In the genomic region with DNA sequence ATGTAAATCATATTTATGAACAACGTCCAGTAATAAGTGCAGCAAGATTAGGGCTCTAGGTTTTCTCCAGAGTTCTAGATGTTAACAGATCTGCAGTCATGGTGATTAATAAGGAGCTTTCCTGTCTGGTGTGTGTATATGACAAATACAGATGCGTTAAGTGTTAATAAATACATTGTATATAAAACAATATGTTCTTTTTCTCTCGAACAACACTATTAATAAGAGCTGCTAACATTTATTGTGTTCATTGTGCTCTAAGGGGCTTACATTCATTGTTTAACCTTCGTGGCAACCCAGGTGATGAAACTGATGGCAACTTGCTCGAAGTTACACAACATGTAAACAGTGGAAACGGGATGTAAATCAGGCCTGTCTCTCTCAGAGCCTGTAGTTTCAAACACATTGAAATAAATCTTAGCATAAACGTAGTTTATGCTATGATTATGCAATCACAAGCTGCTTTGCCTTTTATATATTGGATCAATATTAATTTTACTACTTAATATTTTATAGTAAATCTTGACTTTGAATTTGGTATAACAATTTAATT, we compare ENCODE assay signal across 8 cellular contexts. TPM values are rescaled to one million over a fixed set of nuclear protein-coding genes. Genes with fewer than 3 reads are reported as not detected.
DNase-seq lines count a peak whose midpoint lies in the region; ATAC-seq and TF ChIP-seq lines count a peak whose summit lies in the region.

No MANE protein-coding gene starts in this region.

- no peak for DNase-seq in T-helper 2 cell treated with Interferon-gamma antibody and Interleukin-4, amounts not matched to agents 5 μg/mL and 100 μg/mL, for 36 hours (ENCODE audit: low spot score)
- no peak for DNase-seq in T-helper 2 cell
- peak; percentile 73 for DNase-seq in SW480 (ENCODE audit: low spot score)
- DNase-seq in right cardiac atrium: no peak
- no peak for DNase-seq in stimulated activated naive B cell treated with anti-CD40 and anti-IgM and Interleukin-4, amounts not matched to agents 10 μg/mL and 1 μg/mL and 100 μg/mL, for 72 hours
- DNase-seq in mucosa of descending colon: no peak
- no peak for DNase-seq in pons (ENCODE audit: low spot score)

- peak overlapping the region; percentile 80 for H3K4me3 Mint-ChIP-seq in T-helper 2 cell treated with Interferon-gamma antibody and Interleukin-4, amounts not matched to agents 5 μg/mL and 100 μg/mL, for 36 hours
- peak overlapping the region; percentile 79 to 82 for H3K4me3 Mint-ChIP-seq in stimulated activated naive B cell treated with anti-CD40 and anti-IgM and Interleukin-4, amounts not matched to agents 10 μg/mL and 1 μg/mL and 100 μg/mL, for 72 hours

- H3K27me3 ChIP-seq in right cardiac atrium (ENCODE audit: control insufficient read depth, insufficient read depth): no peaks in the 10 kb centered on the region

- TF ChIP-seq CTCF in mucosa of descending colon (IDR thresholded peaks at IDR 0.05): no peak

- H3K4me3 ChIP-seq in right cardiac atrium (ENCODE audit: low read length) (peak overlapping the region; percentile 46), mucosa of descending colon (no peak overlapping the region)

- H3K9me3 Mint-ChIP-seq in T-helper 2 cell treated with Interferon-gamma antibody and Interleukin-4, amounts not matched to agents 5 μg/mL and 100 μg/mL, for 36 hours: no peaks in the 10 kb centered on the region
- no peaks in the 10 kb centered on the region for H3K9me3 Mint-ChIP-seq in stimulated activated naive B cell treated with anti-CD40 and anti-IgM and Interleukin-4, amounts not matched to agents 10 μg/mL and 1 μg/mL and 100 μg/mL, for 72 hours

- H3K9me3 ChIP-seq in right cardiac atrium (ENCODE audit: control insufficient read depth, low read length) (no peaks in the 10 kb centered on the region), mucosa of descending colon (no peaks in the 10 kb centered on the region)

- H3K27ac Mint-ChIP-seq in T-helper 2 cell treated with Interferon-gamma antibody and Interleukin-4, amounts not matched to agents 5 μg/mL and 100 μg/mL, for 36 hours: no peak overlapping the region
- H3K27ac Mint-ChIP-seq in stimulated activated naive B cell treated with anti-CD40 and anti-IgM and Interleukin-4, amounts not matched to agents 10 μg/mL and 1 μg/mL and 100 μg/mL, for 72 hours: no peak overlapping the region

- peaks cover 52% of the 10 kb centered on the region for H3K27me3 Mint-ChIP-seq in T-helper 2 cell treated with Interferon-gamma antibody and Interleukin-4, amounts not matched to agents 5 μg/mL and 100 μg/mL, for 36 hours (ENCODE audit: low read depth)
- H3K27me3 Mint-ChIP-seq in stimulated activated naive B cell treated with anti-CD40 and anti-IgM and Interleukin-4, amounts not matched to agents 10 μg/mL and 1 μg/mL and 100 μg/mL, for 72 hours: peaks cover 27 to 57% of the 10 kb centered on the region in 2 donors

- H3K4me1 ChIP-seq in right cardiac atrium (ENCODE audit: control insufficient read depth, insufficient read depth, low read length): no peaks in the 10 kb centered on the region
- H3K4me1 ChIP-seq in mucosa of descending colon (ENCODE audit: low read depth): peaks cover 7% of the 10 kb centered on the region

- no peaks in the 10 kb centered on the region for H3K36me3 Mint-ChIP-seq in T-helper 2 cell treated with Interferon-gamma antibody and Interleukin-4, amounts not matched to agents 5 μg/mL and 100 μg/mL, for 36 hours (ENCODE audit: low read depth)
- H3K36me3 Mint-ChIP-seq in stimulated activated naive B cell treated with anti-CD40 and anti-IgM and Interleukin-4, amounts not matched to agents 10 μg/mL and 1 μg/mL and 100 μg/mL, for 72 hours: no peaks in the 10 kb centered on the region

- peaks cover 2% of the 10 kb centered on the region for H3K4me1 Mint-ChIP-seq in T-helper 2 cell treated with Interferon-gamma antibody and Interleukin-4, amounts not matched to agents 5 μg/mL and 100 μg/mL, for 36 hours (ENCODE audit: low read depth)
- H3K4me1 Mint-ChIP-seq in stimulated activated naive B cell treated with anti-CD40 and anti-IgM and Interleukin-4, amounts not matched to agents 10 μg/mL and 1 μg/mL and 100 μg/mL, for 72 hours: peaks cover 5 to 7% of the 10 kb centered on the region in 2 donors

- intact Hi-C loops in right cardiac atrium (cut with DNase I) (no loop called here), mucosa of descending colon (cut with DNase I, micrococcal nuclease) (no loop called here)

- no peaks in the 10 kb centered on the region for H3K36me3 ChIP-seq in mucosa of descending colon (ENCODE audit: low read depth)

- WGBS in right cardiac atrium: 62% methylated on average over 7 of the region's 7 CpGs

- no peak for ATAC-seq in right cardiac atrium
- ATAC-seq in stimulated activated naive B cell treated with anti-CD40 and anti-IgM and Interleukin-4, amounts not matched to agents 10 μg/mL and 1 μg/mL and 100 μg/mL, for 72 hours (replicated peaks): no peak
- ATAC-seq in mucosa of descending colon: no peak
- ATAC-seq in HG02884 (IDR thresholded peaks at IDR 0.05; ENCODE audit: unreplicated experiment): no peak

- H3K27ac ChIP-seq in right cardiac atrium (ENCODE audit: low read length): no peak overlapping the region

RNA-seq across cellular contexts. Expression of a gene that starts 0.5 kb away (rescaled TPM):
- total RNA-seq in right cardiac atrium (100 to 1,000 TPM in 1 of 4 donors, 10 to 100 TPM in 3; 76.2 to 106 (median 85.4) TPM), mucosa of descending colon (1 to 10 TPM; 1.5 to 7.9 (median 1.8) TPM)
- polyA plus RNA-seq in right cardiac atrium: 86.5 TPM

RNA-seq across cellular contexts. Expression of a gene that starts 54.5 kb away (rescaled TPM):
- 10 to 100 TPM; 82.3 to 98.1 (median 88.6) TPM for total RNA-seq in right cardiac atrium
- 108 TPM for polyA plus RNA-seq in right cardiac atrium
- total RNA-seq in mucosa of descending colon: 10 to 100 TPM; 41.1 to 52.8 (median 51.3) TPM

Comparison
In these comparisons a context has a peak if more than half of its experiments do, and no peak if none do; other contexts are left out.
1. RNA of a gene that starts 0.5 kb away (total RNA-seq): 76.2 to 106 TPM in right cardiac atrium; 1.5 to 7.9 TPM in mucosa of descending colon; every median in the first group is over 4 times any median in the second.